In the genomic region with DNA sequence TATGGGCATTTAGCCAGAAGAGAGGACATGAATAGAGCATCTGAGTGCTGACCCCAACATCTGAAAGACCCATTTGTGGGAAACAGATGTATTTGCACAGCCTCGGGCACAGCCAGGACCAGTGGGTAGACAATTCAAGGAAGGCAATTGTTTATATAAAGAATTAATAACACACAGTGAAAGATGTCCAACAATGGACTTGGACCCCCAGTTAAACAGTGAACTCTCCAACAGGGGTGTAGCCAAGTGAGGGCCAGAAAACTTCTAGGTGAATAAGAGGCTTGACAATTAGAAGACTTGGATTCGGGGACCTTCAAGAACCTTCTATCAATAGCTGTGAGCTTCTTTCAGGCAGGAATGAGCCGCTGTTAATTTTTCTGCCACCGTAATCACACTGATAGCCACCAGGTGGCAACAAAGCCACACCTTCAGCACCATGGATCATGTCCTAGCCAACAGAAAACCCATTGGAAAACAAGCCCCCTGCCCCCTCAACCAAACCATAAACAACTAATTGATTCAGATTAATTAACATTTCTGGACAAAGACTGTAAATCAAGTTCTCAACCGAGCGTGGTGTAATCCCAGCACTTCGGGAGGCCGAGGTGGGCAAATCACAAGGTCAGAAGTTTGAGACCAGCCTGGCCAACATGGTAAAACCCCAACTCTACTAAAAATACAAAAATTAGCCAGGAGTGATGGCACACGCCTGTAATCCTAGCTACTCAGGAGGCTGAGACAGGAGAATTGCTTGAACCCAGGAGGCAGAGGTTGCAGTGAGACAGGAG, we compare ENCODE assay signal across 8 cellular contexts. TPM values are rescaled to one million over a fixed set of nuclear protein-coding genes. Genes with fewer than 3 reads are reported as not detected.
DNase-seq lines count a peak whose midpoint lies in the region; ATAC-seq and TF ChIP-seq lines count a peak whose summit lies in the region.

No MANE protein-coding gene starts in this region.

- no peak overlapping the region for H3K27ac Mint-ChIP-seq in activated naive CD8-positive, alpha-beta T cell treated with anti-CD3 and anti-CD28 coated beads, Interleukin-2, amount 10 ng/mL, durations not matched to agents 7 days and 5 days

- no peaks in the 10 kb centered on the region for H3K9me3 Mint-ChIP-seq in activated naive CD8-positive, alpha-beta T cell treated with anti-CD3 and anti-CD28 coated beads, Interleukin-2, amount 10 ng/mL, durations not matched to agents 7 days and 5 days

- H3K4me1 Mint-ChIP-seq in activated naive CD8-positive, alpha-beta T cell treated with anti-CD3 and anti-CD28 coated beads, Interleukin-2, amount 10 ng/mL, durations not matched to agents 7 days and 5 days, result peaks cover 9% of the 10 kb centered on the region

- H4K20me1 ChIP-seq in DOHH2 (ENCODE audit: control insufficient read depth, insufficient read depth, low read depth, low read length), result no peaks in the 10 kb centered on the region

- H3K36me3 Mint-ChIP-seq in activated naive CD8-positive, alpha-beta T cell treated with anti-CD3 and anti-CD28 coated beads, Interleukin-2, amount 10 ng/mL, durations not matched to agents 7 days and 5 days, result no peaks in the 10 kb centered on the region

- peak; percentile 50 for ATAC-seq in activated naive CD8-positive, alpha-beta T cell treated with anti-CD3 and anti-CD28 coated beads, Interleukin-2, amount 10 ng/mL, durations not matched to agents 7 days and 5 days (ENCODE audit: low read depth)
- ATAC-seq in Right ventricle myocardium superior (ENCODE audit: poor library complexity) (peak; percentile 68), HG03135 (IDR thresholded peaks at IDR 0.05; ENCODE audit: unreplicated experiment) (no peak), GM21367 (IDR thresholded peaks at IDR 0.05; ENCODE audit: unreplicated experiment) (no peak)

- H3K27ac ChIP-seq in DOHH2 (ENCODE audit: low read depth, low read length), result no peak overlapping the region
- H3K27ac ChIP-seq in SJCRH30, result no peak overlapping the region; the same call in 1 of the 2 replicates

- intact Hi-C loops in Right ventricle myocardium superior (cut with DNase I), result no loop called here

- H3K4me1 ChIP-seq in DOHH2 (ENCODE audit: control insufficient read depth, low read length) (no peaks in the 10 kb centered on the region; the same call in 1 of the 2 replicates), SJCRH30 (peaks cover 5% of the 10 kb centered on the region)

- H3K4me3 ChIP-seq in DOHH2 (ENCODE audit: low read length), result no peak overlapping the region
- no peak overlapping the region for H3K4me3 ChIP-seq in Jurkat, Clone E6-1 (ENCODE audit: low read length)
- H3K4me3 ChIP-seq in SJCRH30, result no peak overlapping the region

- POLR2A ChIA-PET in activated naive CD8-positive, alpha-beta T cell treated with anti-CD3 and anti-CD28 coated beads, Interleukin-2, amount 10 ng/mL, durations not matched to agents 7 days and 5 days (lab: Charles Lee), result interaction anchor here (1.5 kb wide), 1 partner anchor 9 kb away, joined by 7 read pairs; the partner anchor contains the start of gene SRSF6

- H3K79me2 ChIP-seq in DOHH2 (ENCODE audit: control insufficient read depth, low read length), result no peaks in the 10 kb centered on the region

- peak; percentile 81 for TF ChIP-seq CTCF in DOHH2 (IDR thresholded peaks at IDR 0.05; ENCODE audit: low read depth, low read length, poor library complexity, severe bottlenecking)

- no peaks in the 10 kb centered on the region for H3K9me3 ChIP-seq in DOHH2 (ENCODE audit: control insufficient read depth, insufficient read depth, low read length)
- no peaks in the 10 kb centered on the region for H3K9me3 ChIP-seq in SJCRH30 (replicated peaks)

- H3K4me3 Mint-ChIP-seq in activated naive CD8-positive, alpha-beta T cell treated with anti-CD3 and anti-CD28 coated beads, Interleukin-2, amount 10 ng/mL, durations not matched to agents 7 days and 5 days, result no peak overlapping the region

- H3K27me3 ChIP-seq in DOHH2 (ENCODE audit: control insufficient read depth, low read length) (peaks cover 12% of the 10 kb centered on the region), SJCRH30 (peaks cover 4% of the 10 kb centered on the region; the same call in 1 of the 2 replicates)

- H3F3A ChIP-seq in DOHH2 (ENCODE audit: control insufficient read depth, insufficient read depth), result no peaks in the 10 kb centered on the region

- H3K36me3 ChIP-seq in DOHH2 (ENCODE audit: control insufficient read depth, low read length), result no peaks in the 10 kb centered on the region
- H3K36me3 ChIP-seq in SJCRH30, result no peaks in the 10 kb centered on the region

- DNase-seq in Jurkat, Clone E6-1 (ENCODE audit: low read depth, low spot score), result peak; percentile 47
- peak; percentile 58 to 87 for DNase-seq in SJCRH30
- DNase-seq in activated naive CD8-positive, alpha-beta T cell treated with anti-CD3 and anti-CD28 coated beads, Interleukin-2, amount 10 ng/mL, durations not matched to agents 7 days and 5 days, result peak; percentile 42
- no peak for DNase-seq in Right ventricle myocardium superior
- peak; percentile 75 for DNase-seq in retina

- H3K4me2 ChIP-seq in DOHH2 (ENCODE audit: low read length), result no peak overlapping the region

- peaks cover 33% of the 10 kb centered on the region for H3K27me3 Mint-ChIP-seq in activated naive CD8-positive, alpha-beta T cell treated with anti-CD3 and anti-CD28 coated beads, Interleukin-2, amount 10 ng/mL, durations not matched to agents 7 days and 5 days

- no peaks in the 10 kb centered on the region for H3K9me2 ChIP-seq in DOHH2 (replicated peaks; ENCODE audit: control insufficient read depth, low read length)

RNA-seq across cellular contexts. Expression of gene SRSF6, which starts 8.8 kb away (rescaled TPM):
- polyA plus RNA-seq in Jurkat, Clone E6-1 (2012; ENCODE audit: insufficient read depth, insufficient read length), result 176 TPM
- total RNA-seq in SJCRH30 (2014; rRNA removed; shearing (Covaris generic)), result 124 and 149 TPM in 2 replicates
- total RNA-seq in activated naive CD8-positive, alpha-beta T cell treated with anti-CD3 and anti-CD28 coated beads, Interleukin-2, amount 10 ng/mL, durations not matched to agents 7 days and 5 days, result 100 to 1,000 TPM; 129 to 137 TPM
- total RNA-seq in Right ventricle myocardium superior, result 48.7 TPM

RNA-seq across cellular contexts. Expression of gene L3MBTL1, which starts 58.6 kb away (rescaled TPM):
- 0.60 TPM for polyA plus RNA-seq in Jurkat, Clone E6-1 (2012; ENCODE audit: insufficient read depth, insufficient read length)
- 3.4 and 6.5 TPM in 2 replicates for total RNA-seq in SJCRH30 (2014; rRNA removed; shearing (Covaris generic))
- total RNA-seq in activated naive CD8-positive, alpha-beta T cell treated with anti-CD3 and anti-CD28 coated beads, Interleukin-2, amount 10 ng/mL, durations not matched to agents 7 days and 5 days, result 10 to 100 TPM; 10.6 to 13.7 TPM
- total RNA-seq in Right ventricle myocardium superior, result 4.1 TPM

Comparison
In these comparisons a context has a peak if more than half of its experiments do, and no peak if none do; other contexts are left out.
1. ATAC-seq: peak in activated naive CD8-positive, alpha-beta T cell treated with anti-CD3 and anti-CD28 coated beads, Interleukin-2, amount 10 ng/mL, durations not matched to agents 7 days and 5 days (single experiment) and Right ventricle myocardium superior (single experiment); none in HG03135 (single experiment) and GM21367 (single experiment).